5 cellular contexts compared by ENCODE assay signal in the genomic region with DNA sequence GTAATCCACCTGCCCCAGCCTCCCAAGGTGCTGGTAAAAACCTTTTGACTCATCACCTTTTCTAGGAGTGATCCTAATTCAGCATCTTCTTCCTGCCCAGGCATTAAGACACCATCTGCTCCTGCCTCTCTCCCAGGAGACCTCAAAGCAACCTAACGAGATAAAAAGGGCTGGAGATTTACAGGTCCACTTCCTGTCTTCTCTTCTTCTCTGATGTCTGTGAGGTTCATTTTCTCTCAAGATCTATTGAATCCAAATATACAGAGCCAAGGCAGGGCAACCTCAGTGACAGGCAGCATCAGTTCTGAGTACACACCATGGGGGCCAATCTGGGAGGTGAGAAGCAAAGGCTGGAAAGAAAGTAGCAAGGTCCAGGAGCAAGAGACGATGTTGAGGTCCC.
"Had no signal": no experiment of that assay in that cellular context is flagged by ENCODE, and none has a peak within 500 bp of the region (broad histone marks: within the 10 kb centered on the region; RNA-seq: fewer than 3 reads in every experiment).

No MANE protein-coding gene starts in this region.

- H3K27ac Mint-ChIP-seq: T-cell; T-helper 1 cell treated with Interleukin-12 subunit alpha and Interleukin-12 subunit beta and Interleukin-4 antibody, amounts not matched to agents 30 μg/mL and 1 μg/mL, for 36 hours had no signal

- H3K4me3 Mint-ChIP-seq: T-cell; T-helper 1 cell treated with Interleukin-12 subunit alpha and Interleukin-12 subunit beta and Interleukin-4 antibody, amounts not matched to agents 30 μg/mL and 1 μg/mL, for 36 hours had no signal

- H3K4me2 ChIP-seq: SK-N-SH had no signal

- DNase-seq: NCI-H1436 treated with DMSO at 0.1 percent for 48 hours had no signal

- H3K27ac ChIP-seq: HL-60 had no signal

- H3K9me3 ChIP-seq: SK-N-SH had no signal

- H3K9me3 Mint-ChIP-seq: T-cell; T-helper 1 cell treated with Interleukin-12 subunit alpha and Interleukin-12 subunit beta and Interleukin-4 antibody, amounts not matched to agents 30 μg/mL and 1 μg/mL, for 36 hours had no signal

- H3K36me3 Mint-ChIP-seq: T-cell had no signal

- H3K9ac ChIP-seq: SK-N-SH had no signal
